In the genomic region with DNA sequence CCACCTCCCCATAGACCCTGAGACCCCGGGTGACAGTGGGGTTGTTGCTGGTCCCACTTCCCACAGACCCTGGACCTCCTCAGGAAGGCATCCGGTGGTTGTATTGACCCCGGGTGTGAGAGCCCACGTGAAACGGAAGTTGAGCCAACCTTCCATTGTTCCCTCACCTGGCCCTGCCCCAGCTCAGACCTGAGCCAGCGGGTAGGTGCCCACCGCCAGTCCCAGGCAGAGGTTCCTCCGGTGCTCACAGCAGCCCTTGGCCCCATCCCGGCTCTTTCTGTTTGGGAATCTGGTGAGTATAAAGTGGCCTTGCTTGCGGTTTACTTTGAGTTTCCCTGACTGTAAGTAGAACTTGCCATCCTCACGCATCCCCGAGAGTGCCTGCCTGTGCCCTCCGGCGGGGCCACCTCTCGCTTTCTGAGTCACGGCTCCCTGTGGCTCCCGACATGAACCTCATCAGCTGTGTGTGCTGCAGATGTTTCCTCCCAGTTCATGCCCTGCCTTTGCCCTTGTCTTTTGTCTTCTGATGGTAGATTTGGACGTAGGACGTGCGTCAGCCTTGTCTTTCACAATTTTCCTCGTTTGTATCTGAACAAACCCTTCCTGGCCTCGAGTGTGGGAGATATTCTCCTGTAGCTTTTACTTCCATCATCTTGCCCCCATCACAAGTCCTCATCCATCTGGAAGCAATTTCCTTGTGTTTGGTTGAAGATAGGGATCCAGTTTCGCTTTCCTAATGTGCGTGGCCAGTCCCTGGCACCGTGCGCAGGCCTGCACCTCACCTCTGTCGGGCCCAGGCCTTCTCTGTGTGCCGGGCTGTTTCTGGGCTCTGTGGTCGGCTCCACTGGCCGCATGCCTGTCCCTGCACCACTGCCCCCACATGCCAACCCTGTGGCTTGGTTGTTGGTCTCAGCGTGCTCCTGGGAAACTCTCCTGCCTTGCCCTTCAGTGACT, we compare ENCODE assay signal across 8 cellular contexts.
A peak's percentile ranks its signal among the peaks of the same experiment; 100 is the strongest.
DNase-seq lines count a peak whose midpoint lies in the region; ATAC-seq and TF ChIP-seq lines count a peak whose summit lies in the region.
"Had no signal": no experiment of that assay in that cellular context is flagged by ENCODE, and none has a peak within 500 bp of the region (broad histone marks: within the 10 kb centered on the region; RNA-seq: fewer than 3 reads in every experiment).

No MANE protein-coding gene starts in this region.

- H3K27me3 Mint-ChIP-seq in CD4-positive, alpha-beta memory T cell: peaks cover 1 to 4% of the 10 kb centered on the region in 2 donors

- no peaks in the 10 kb centered on the region for H3K9me3 Mint-ChIP-seq in CD4-positive, alpha-beta memory T cell

- TF ChIP-seq CTCF in gastroesophageal sphincter (IDR thresholded peaks at IDR 0.05): no peak
- no peak for TF ChIP-seq CTCF in spleen (IDR thresholded peaks at IDR 0.05 in 8 of 11, conservative IDR thresholded peaks at IDR 0.05 in 3 of 11)
- TF ChIP-seq CTCF in BE2C (IDR thresholded peaks at IDR 0.05; ENCODE audit: low read depth, low read length): no peak

- H3K4me3 Mint-ChIP-seq in CD4-positive, alpha-beta memory T cell: no peak overlapping the region

- peak; percentile 98 for DNase-seq in H4 (ENCODE audit: low spot score)
- peak; percentile 54 for DNase-seq in spleen
- DNase-seq in SHP77 (lab: John Stamatoyannopoulos, UW): no peak
- no peak for DNase-seq in CD4-positive, alpha-beta memory T cell
- DNase-seq in BE2C: no peak
- DNase-seq: pancreas had no signal

- peaks cover 0 to 3% (median under 1%) of the 10 kb centered on the region in 4 donors for H3K4me1 Mint-ChIP-seq in CD4-positive, alpha-beta memory T cell

- peak overlapping the region in 1 of 4 donors; percentile 44 for H3K27ac ChIP-seq in gastroesophageal sphincter
- no peak overlapping the region for H3K27ac ChIP-seq in spleen
- H3K27ac ChIP-seq in CD4-positive, alpha-beta memory T cell (ENCODE audit: low read depth, low read length): no peak overlapping the region
- H3K27ac ChIP-seq: pancreas had no signal

- H3K9me3 ChIP-seq in gastroesophageal sphincter (no peaks in the 10 kb centered on the region), spleen (no peaks in the 10 kb centered on the region), BE2C (no peaks in the 10 kb centered on the region)
- no peaks in the 10 kb centered on the region for H3K9me3 ChIP-seq in CD4-positive, alpha-beta memory T cell (ENCODE audit: control insufficient read depth in 1 of 2, low read length in 2 of 2)
- H3K9me3 ChIP-seq: pancreas had no signal

- intact Hi-C loops in spleen (cut with DNase I; ENCODE audit: low total_unique reads): no loop called here
- intact Hi-C loops in CD4-positive, alpha-beta memory T cell (cut with micrococcal nuclease): no loop called here

- H3K27me3 ChIP-seq in gastroesophageal sphincter (no peaks in the 10 kb centered on the region), spleen (replicated peaks in 1 of 7) (no peaks in the 10 kb centered on the region), BE2C (no peaks in the 10 kb centered on the region)
- no peaks in the 10 kb centered on the region for H3K27me3 ChIP-seq in CD4-positive, alpha-beta memory T cell (ENCODE audit: insufficient read depth, low read length)
- H3K27me3 ChIP-seq: pancreas had no signal

- H3K36me3 Mint-ChIP-seq in CD4-positive, alpha-beta memory T cell: no peaks in the 10 kb centered on the region

- CTCF ChIA-PET in CD4-positive, alpha-beta memory T cell (lab: Charles Lee; ENCODE audit: partially characterized antibody): no interaction called here

- no peak for TF ChIP-seq POLR2A in gastroesophageal sphincter (IDR thresholded peaks at IDR 0.05)
- no peak for TF ChIP-seq POLR2A in spleen (IDR thresholded peaks at IDR 0.05)

- H3K36me3 ChIP-seq in gastroesophageal sphincter: no peaks in the 10 kb centered on the region
- no peaks in the 10 kb centered on the region for H3K36me3 ChIP-seq in spleen
- H3K36me3 ChIP-seq in CD4-positive, alpha-beta memory T cell (ENCODE audit: insufficient read depth, low read length): no peaks in the 10 kb centered on the region
- H3K36me3 ChIP-seq in BE2C: no peaks in the 10 kb centered on the region
- H3K36me3 ChIP-seq: pancreas had no signal

- POLR2A ChIA-PET in CD4-positive, alpha-beta memory T cell (lab: Charles Lee; ENCODE audit: partially characterized antibody): no interaction called here

- H3K4me1 ChIP-seq in gastroesophageal sphincter (peaks cover 0 to 34% (median 3%) of the 10 kb centered on the region in 3 donors), spleen (peaks cover 0 to 44% (median 19%) of the 10 kb centered on the region in 6 donors), BE2C (no peaks in the 10 kb centered on the region)
- H3K4me1 ChIP-seq in CD4-positive, alpha-beta memory T cell (ENCODE audit: insufficient read depth, low read length): no peaks in the 10 kb centered on the region
- H3K4me1 ChIP-seq: pancreas had no signal

- WGBS in gastroesophageal sphincter (ENCODE audit: low coverage in 1 of 2), 2 donors: 71 to 75% methylated on average over 1 to 13 of the region's 31 CpGs
- WGBS in spleen, 5 donors: 57 to 61% (median 60%) methylated on average over 31 of the region's 31 CpGs

- TF ChIP-seq EP300 in gastroesophageal sphincter (IDR thresholded peaks at IDR 0.05): no peak

- no peak overlapping the region for H3K4me3 ChIP-seq in gastroesophageal sphincter
- no peak overlapping the region for H3K4me3 ChIP-seq in spleen
- H3K4me3 ChIP-seq in CD4-positive, alpha-beta memory T cell (ENCODE audit: low read length in 2 of 2): no peak overlapping the region
- H3K4me3 ChIP-seq in BE2C (ENCODE audit: low read depth, low read length): no peak overlapping the region
- H3K4me3 ChIP-seq: pancreas had no signal

- ATAC-seq in SK-N-SH treated with all-trans-retinoic acid at 6 μM for 48 hours (peak; percentile 70; the same call in 2 of the 3 replicates), gastroesophageal sphincter (peak; percentile 73)

- no peak overlapping the region for H3K27ac Mint-ChIP-seq in CD4-positive, alpha-beta memory T cell

TF ChIP-seq in SK-N-SH treated with all-trans-retinoic acid at 6 μM for 48 hours, 23 proteins besides CTCF, POLR2A, EP300 and RAD21:
- peak; percentile 66; the same call in 1 of the 2 replicates for TF ChIP-seq TCF4 (CRISPR knock-in tag; IDR thresholded peaks at IDR 0.05; ENCODE audit: borderline replicate concordance)
- TF ChIP-seq, protein P1, sequence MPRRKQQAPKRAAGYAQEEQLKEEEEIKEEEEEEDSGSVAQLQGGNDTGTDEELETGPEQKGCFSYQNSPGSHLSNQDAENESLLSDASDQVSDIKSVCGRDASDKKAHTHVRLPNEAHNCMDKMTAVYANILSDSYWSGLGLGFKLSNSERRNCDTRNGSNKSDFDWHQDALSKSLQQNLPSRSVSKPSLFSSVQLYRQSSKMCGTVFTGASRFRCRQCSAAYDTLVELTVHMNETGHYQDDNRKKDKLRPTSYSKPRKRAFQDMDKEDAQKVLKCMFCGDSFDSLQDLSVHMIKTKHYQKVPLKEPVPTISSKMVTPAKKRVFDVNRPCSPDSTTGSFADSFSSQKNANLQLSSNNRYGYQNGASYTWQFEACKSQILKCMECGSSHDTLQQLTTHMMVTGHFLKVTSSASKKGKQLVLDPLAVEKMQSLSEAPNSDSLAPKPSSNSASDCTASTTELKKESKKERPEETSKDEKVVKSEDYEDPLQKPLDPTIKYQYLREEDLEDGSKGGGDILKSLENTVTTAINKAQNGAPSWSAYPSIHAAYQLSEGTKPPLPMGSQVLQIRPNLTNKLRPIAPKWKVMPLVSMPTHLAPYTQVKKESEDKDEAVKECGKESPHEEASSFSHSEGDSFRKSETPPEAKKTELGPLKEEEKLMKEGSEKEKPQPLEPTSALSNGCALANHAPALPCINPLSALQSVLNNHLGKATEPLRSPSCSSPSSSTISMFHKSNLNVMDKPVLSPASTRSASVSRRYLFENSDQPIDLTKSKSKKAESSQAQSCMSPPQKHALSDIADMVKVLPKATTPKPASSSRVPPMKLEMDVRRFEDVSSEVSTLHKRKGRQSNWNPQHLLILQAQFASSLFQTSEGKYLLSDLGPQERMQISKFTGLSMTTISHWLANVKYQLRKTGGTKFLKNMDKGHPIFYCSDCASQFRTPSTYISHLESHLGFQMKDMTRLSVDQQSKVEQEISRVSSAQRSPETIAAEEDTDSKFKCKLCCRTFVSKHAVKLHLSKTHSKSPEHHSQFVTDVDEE (CRISPR knock-in tag; IDR thresholded peaks at IDR 0.05): no peak

Comparison
In these comparisons a context has a peak if more than half of its experiments do, and no peak if none do; other contexts are left out.
1. DNase-seq: peak in H4 (single experiment) and spleen (single experiment); none in SHP77 (0 of 2), CD4-positive, alpha-beta memory T cell (0 of 5) and BE2C (single experiment).